Comparison of ENCODE assay signal across 8 cellular contexts in genomic region chr12:118190266-118190665, GRCh38. TPM values are rescaled to one million over a fixed set of nuclear protein-coding genes. Genes with fewer than 3 reads are reported as not detected.
A peak's percentile ranks its signal among the peaks of the same experiment; 100 is the strongest.
DNase-seq lines count a peak whose midpoint lies in the region; ATAC-seq, FAIRE-seq and TF ChIP-seq lines count a peak whose summit lies in the region.

No MANE protein-coding gene starts in this region.

- H3K36me3 ChIP-seq in left ventricle myocardium inferior, result peaks cover 20% of the 10 kb centered on the region

- no peaks in the 10 kb centered on the region for H3K9me3 ChIP-seq in left ventricle myocardium inferior (replicated peaks)

- H3K36me3 Mint-ChIP-seq in Calu3 (ENCODE audit: insufficient read depth, unreplicated experiment), result peaks cover 4% of the 10 kb centered on the region

- no peak overlapping the region for H3K4me3 Mint-ChIP-seq in Calu3 (ENCODE audit: low read depth, unreplicated experiment)

- intact Hi-C loops in left ventricle myocardium inferior (cut with micrococcal nuclease), result no loop called here
- intact Hi-C loops in sciatic nerve (cut with DNase I), result loop anchor here (5.0 kb wide), 1 partner anchor 187 kb away; the partner anchor contains the start of gene SUDS3
- intact Hi-C loops in Calu3 (cut with micrococcal nuclease; ENCODE audit: unreplicated experiment), result no loop called here

- no peak for TF ChIP-seq CTCF in left ventricle myocardium inferior (IDR thresholded peaks at IDR 0.05; ENCODE audit: borderline replicate concordance)
- TF ChIP-seq CTCF in GM10266 (IDR thresholded peaks at IDR 0.05; ENCODE audit: control insufficient read depth, insufficient read depth, low read depth, missing control alignments), result no peak
- no peak for TF ChIP-seq CTCF in Calu3 (IDR thresholded peaks at IDR 0.05; ENCODE audit: unreplicated experiment)

- peak overlapping the region; percentile 68 for H3K4me3 ChIP-seq in left ventricle myocardium inferior

- H3K27me3 ChIP-seq in left ventricle myocardium inferior (ENCODE audit: low read depth), result no peaks in the 10 kb centered on the region

- H3K27ac ChIP-seq in left ventricle myocardium inferior (replicated peaks), result peak overlapping the region; percentile 83

- peaks cover 58% of the 10 kb centered on the region for H3K4me1 ChIP-seq in left ventricle myocardium inferior

- CTCF ChIA-PET in Calu3 (lab: Charles Lee), result no interaction called here

- BruUV-seq in Calu3 (replicated peaks; lab: Mats Ljungman, UMichigan), result no TSS peak

- peaks cover 23% of the 10 kb centered on the region for H3K4me1 Mint-ChIP-seq in Calu3 (ENCODE audit: low read depth, unreplicated experiment)

- H3K27me3 Mint-ChIP-seq in Calu3 (ENCODE audit: unreplicated experiment), result no peaks in the 10 kb centered on the region

- peak; percentile 9 for FAIRE-seq in GM12892 (lab: Jason Lieb, UNC)

- no peak overlapping the region for H3K27ac Mint-ChIP-seq in Calu3 (ENCODE audit: unreplicated experiment)

- DNase-seq in GM12892 (ENCODE audit: insufficient read length) (no peak), amniotic epithelial cell (ENCODE audit: low read depth) (peak; percentile 50), left ventricle myocardium inferior (no peak), sciatic nerve (ENCODE audit: low spot score) (no peak), GM10266 (ENCODE audit: extremely low spot score) (no peak), Calu3 (no peak)
- DNase-seq in activated T-cell treated with anti-CD3 and anti-CD28 coated beads, Interleukin-2, amount 50 U/mL, for 1 hour, result no peak

- ATAC-seq in sciatic nerve, result peak; percentile 68
- no peak for ATAC-seq in GM21515 (IDR thresholded peaks at IDR 0.05; ENCODE audit: unreplicated experiment)

- no peak for TF ChIP-seq POLR2A in GM12892 (IDR thresholded peaks at IDR 0.05; ENCODE audit: low read depth, low read length)

- no peaks in the 10 kb centered on the region for H3K9me3 Mint-ChIP-seq in Calu3 (ENCODE audit: low read depth, unreplicated experiment)

RNA-seq across cellular contexts. Expression of gene PEBP1, which starts 54.3 kb away (rescaled TPM):
- 188 TPM for polyA plus RNA-seq in GM12892 (2012; ENCODE audit: missing spikeins)
- 461 TPM for total RNA-seq in left ventricle myocardium inferior
- total RNA-seq in sciatic nerve, result 337 TPM
- 99.8 and 109 TPM in 2 replicates for total RNA-seq in Calu3 (2022)
